In the genomic region with DNA sequence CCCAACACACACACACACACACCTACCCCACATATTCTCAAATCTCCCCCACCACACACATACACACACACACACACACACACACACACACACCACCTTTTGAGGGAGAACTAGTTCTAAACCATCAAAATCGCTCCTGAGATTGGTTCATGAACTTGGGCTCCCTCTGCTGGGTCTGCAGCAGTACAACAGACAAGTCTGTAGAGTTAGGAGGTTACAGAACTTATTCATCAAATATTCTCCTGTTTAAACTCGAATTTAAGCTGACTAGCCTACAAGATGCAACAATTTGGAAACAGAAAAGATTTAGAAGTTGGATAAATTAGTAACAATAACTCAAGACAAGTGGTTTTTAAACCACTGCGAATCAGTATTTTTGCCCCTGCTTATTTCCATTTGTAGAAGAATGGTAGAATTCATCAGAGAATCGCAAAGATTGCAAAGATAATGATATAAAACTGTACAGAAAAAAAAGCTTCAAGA, we compare ENCODE assay signal across 7 cellular contexts.
DNase-seq lines count a peak whose midpoint lies in the region; ATAC-seq, FAIRE-seq and TF ChIP-seq lines count a peak whose summit lies in the region.

No MANE protein-coding gene starts in this region.

- DNase-seq in GDM1 (lab: John Stamatoyannopoulos, UW) (peak; percentile 12), GM20000 (ENCODE audit: low spot score) (peak; percentile 16), HT-29 (ENCODE audit: low spot score) (peak; percentile 50), RWPE2 (ENCODE audit: low spot score) (no peak), GM12878 (ENCODE audit: low read depth, low spot score) (no peak), kidney tubule cell (ENCODE audit: low spot score) (peak; percentile 56)
- peak; percentile 4 to 24 (median 10) for DNase-seq in stimulated activated CD4-positive, alpha-beta T cell treated with anti-CD3 and anti-CD28 coated beads, TNF-alpha, amount 100 ng/mL, for 48 hours (ENCODE audit: low read depth in 3 of 3)

- 43% methylated on average over 4 of the region's 4 CpGs for WGBS in GM12878 (ENCODE audit: insufficient coverage, insufficient replicate concordance, low lambda C conversion rate, missing lambda C conversion rate)

- H3K4me2 ChIP-seq in GM12878 (ENCODE audit: control insufficient read depth, insufficient read depth): no peak overlapping the region

- in situ Hi-C loops in GM12878 (cut with MboI): no loop called here

- TF ChIP-seq CTCF in GM20000 (IDR thresholded peaks at IDR 0.05; ENCODE audit: extremely low read depth, missing control alignments) (peak; percentile 55), RWPE2 (IDR thresholded peaks at IDR 0.05; ENCODE audit: poor library complexity, severe bottlenecking) (peak; percentile 78), GM12878 (IDR thresholded peaks at IDR 0.05 in 2 of 3, conservative IDR thresholded peaks at IDR 0.05 in 1 of 3; ENCODE audit: control insufficient read depth in 2 of 3, extremely low read depth in 1 of 3, insufficient read depth in 1 of 3, low read depth in 3 of 3, low read length in 3 of 3) (peak; percentile 73 to 82 (median 82))

- H2AFZ ChIP-seq in GM12878 (ENCODE audit: control insufficient read depth, low read depth, low read length): no peak overlapping the region

- no peak for TF ChIP-seq EP300 in GM12878 (IDR thresholded peaks at IDR 0.05; ENCODE audit: borderline replicate concordance in 1 of 2, control insufficient read depth in 1 of 2, low read depth in 2 of 2, low read length in 2 of 2)

- ATAC-seq in RWPE2 (ENCODE audit: low read depth) (peak; percentile 54; the same call in 1 of the 3 replicates), GM12878 (peak; percentile 88)

- CTCF ChIA-PET in GM12878 (lab: Yijun Ruan, JAX): interaction anchor here (0.7 to 2.2 kb wide), 5 partner anchors 8 to 69 kb away, joined by 3 to 10 read pairs (median 8); a partner anchor contains a TSS

- H3K4me3 ChIP-seq in RWPE2 (ENCODE audit: severe bottlenecking) (no peak overlapping the region), GM12878 (no peak overlapping the region)

- BruUV-seq in GM12878 (replicated peaks; lab: Mats Ljungman, UMichigan): no TSS peak

- FAIRE-seq in GM12878 (lab: Jason Lieb, UNC): peak; percentile 97

- SMC1A ChIA-PET in GM12878 (lab: Charles Lee; ENCODE audit: uncharacterized antibody, unreplicated experiment): interaction anchor here (0.6 kb wide), 1 partner anchor 234 kb away, joined by 3 read pairs; no protein-coding TSS in a partner anchor

- TF ChIP-seq POLR2A in GM12878 (IDR thresholded peaks at IDR 0.05; ENCODE audit: low read depth, low read length): no peak

- H3K4me1 ChIP-seq in RWPE2 (ENCODE audit: insufficient read depth, poor library complexity, severe bottlenecking): no peaks in the 10 kb centered on the region
- H3K4me1 ChIP-seq in GM12878 (ENCODE audit: control insufficient read depth, insufficient read depth, low read length): no peaks in the 10 kb centered on the region

- POLR2A ChIA-PET in GM12878 (lab: Charles Lee): no interaction called here

- H4K20me1 ChIP-seq in GM12878 (ENCODE audit: control insufficient read depth, insufficient read depth): no peaks in the 10 kb centered on the region

- no peak overlapping the region for H3K9ac ChIP-seq in GM12878 (ENCODE audit: control insufficient read depth, insufficient read depth, low read length)

- H3K27ac ChIP-seq in RWPE2 (ENCODE audit: poor library complexity, severe bottlenecking) (no peak overlapping the region), GM12878 (ENCODE audit: control insufficient read depth, insufficient read depth) (no peak overlapping the region)

- intact Hi-C loops in GM12878 (cut with micrococcal nuclease; ENCODE audit: unreplicated experiment): no loop called here

- no peaks in the 10 kb centered on the region for H3K27me3 ChIP-seq in RWPE2 (ENCODE audit: insufficient read depth, poor library complexity, severe bottlenecking)
- H3K27me3 ChIP-seq in GM12878 (replicated peaks in 1 of 2; ENCODE audit: control insufficient read depth in 2 of 2, insufficient read depth in 2 of 2, low read length in 1 of 2): no peaks in the 10 kb centered on the region

- RAD21 ChIA-PET in GM12878 (lab: Charles Lee; ENCODE audit: unreplicated experiment): no interaction called here

- peak; percentile 63 for TF ChIP-seq RAD21 in GM12878 (IDR thresholded peaks at IDR 0.05; ENCODE audit: insufficient read depth, low read depth, low read length)

- no peaks in the 10 kb centered on the region for H3K79me2 ChIP-seq in GM12878 (ENCODE audit: control insufficient read depth, insufficient read depth, low read length)

- H3K36me3 ChIP-seq in RWPE2 (ENCODE audit: low read depth): no peaks in the 10 kb centered on the region
- no peaks in the 10 kb centered on the region for H3K36me3 ChIP-seq in GM12878 (ENCODE audit: control insufficient read depth in 2 of 2, insufficient read depth in 2 of 2, low read length in 1 of 2)

- H3K9me3 ChIP-seq in RWPE2 (ENCODE audit: severe bottlenecking): no peaks in the 10 kb centered on the region
- H3K9me3 ChIP-seq in GM12878 (replicated peaks; ENCODE audit: control insufficient read depth, insufficient read depth, low read length): no peaks in the 10 kb centered on the region

TF ChIP-seq in GM12878, 131 proteins besides CTCF, POLR2A, EP300 and RAD21:
- TF ChIP-seq POLR2AphosphoS2 (IDR thresholded peaks at IDR 0.05; ENCODE audit: low read depth, low read length): no peak
- no peak for TF ChIP-seq ZBED1 (IDR thresholded peaks at IDR 0.05; ENCODE audit: borderline replicate concordance)
- TF ChIP-seq EED (IDR thresholded peaks at IDR 0.05; ENCODE audit: low read depth): no peak
- TF ChIP-seq, protein P1, sequence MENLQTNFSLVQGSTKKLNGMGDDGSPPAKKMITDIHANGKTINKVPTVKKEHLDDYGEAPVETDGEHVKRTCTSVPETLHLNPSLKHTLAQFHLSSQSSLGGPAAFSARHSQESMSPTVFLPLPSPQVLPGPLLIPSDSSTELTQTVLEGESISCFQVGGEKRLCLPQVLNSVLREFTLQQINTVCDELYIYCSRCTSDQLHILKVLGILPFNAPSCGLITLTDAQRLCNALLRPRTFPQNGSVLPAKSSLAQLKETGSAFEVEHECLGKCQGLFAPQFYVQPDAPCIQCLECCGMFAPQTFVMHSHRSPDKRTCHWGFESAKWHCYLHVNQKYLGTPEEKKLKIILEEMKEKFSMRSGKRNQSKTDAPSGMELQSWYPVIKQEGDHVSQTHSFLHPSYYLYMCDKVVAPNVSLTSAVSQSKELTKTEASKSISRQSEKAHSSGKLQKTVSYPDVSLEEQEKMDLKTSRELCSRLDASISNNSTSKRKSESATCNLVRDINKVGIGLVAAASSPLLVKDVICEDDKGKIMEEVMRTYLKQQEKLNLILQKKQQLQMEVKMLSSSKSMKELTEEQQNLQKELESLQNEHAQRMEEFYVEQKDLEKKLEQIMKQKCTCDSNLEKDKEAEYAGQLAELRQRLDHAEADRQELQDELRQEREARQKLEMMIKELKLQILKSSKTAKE (IDR thresholded peaks at IDR 0.05; ENCODE audit: low read depth, poor library complexity, severe bottlenecking): peak; percentile 35
- no peak for TF ChIP-seq ASH2L (IDR thresholded peaks at IDR 0.05; ENCODE audit: borderline replicate concordance, low read depth)
- TF ChIP-seq BMI1 (IDR thresholded peaks at IDR 0.05; ENCODE audit: borderline replicate concordance): no peak
- peak; percentile 40; the same call in 1 of the 2 replicates for TF ChIP-seq SMC3 (IDR thresholded peaks at IDR 0.05; ENCODE audit: borderline replicate concordance, low read length)
- TF ChIP-seq, protein P2, sequence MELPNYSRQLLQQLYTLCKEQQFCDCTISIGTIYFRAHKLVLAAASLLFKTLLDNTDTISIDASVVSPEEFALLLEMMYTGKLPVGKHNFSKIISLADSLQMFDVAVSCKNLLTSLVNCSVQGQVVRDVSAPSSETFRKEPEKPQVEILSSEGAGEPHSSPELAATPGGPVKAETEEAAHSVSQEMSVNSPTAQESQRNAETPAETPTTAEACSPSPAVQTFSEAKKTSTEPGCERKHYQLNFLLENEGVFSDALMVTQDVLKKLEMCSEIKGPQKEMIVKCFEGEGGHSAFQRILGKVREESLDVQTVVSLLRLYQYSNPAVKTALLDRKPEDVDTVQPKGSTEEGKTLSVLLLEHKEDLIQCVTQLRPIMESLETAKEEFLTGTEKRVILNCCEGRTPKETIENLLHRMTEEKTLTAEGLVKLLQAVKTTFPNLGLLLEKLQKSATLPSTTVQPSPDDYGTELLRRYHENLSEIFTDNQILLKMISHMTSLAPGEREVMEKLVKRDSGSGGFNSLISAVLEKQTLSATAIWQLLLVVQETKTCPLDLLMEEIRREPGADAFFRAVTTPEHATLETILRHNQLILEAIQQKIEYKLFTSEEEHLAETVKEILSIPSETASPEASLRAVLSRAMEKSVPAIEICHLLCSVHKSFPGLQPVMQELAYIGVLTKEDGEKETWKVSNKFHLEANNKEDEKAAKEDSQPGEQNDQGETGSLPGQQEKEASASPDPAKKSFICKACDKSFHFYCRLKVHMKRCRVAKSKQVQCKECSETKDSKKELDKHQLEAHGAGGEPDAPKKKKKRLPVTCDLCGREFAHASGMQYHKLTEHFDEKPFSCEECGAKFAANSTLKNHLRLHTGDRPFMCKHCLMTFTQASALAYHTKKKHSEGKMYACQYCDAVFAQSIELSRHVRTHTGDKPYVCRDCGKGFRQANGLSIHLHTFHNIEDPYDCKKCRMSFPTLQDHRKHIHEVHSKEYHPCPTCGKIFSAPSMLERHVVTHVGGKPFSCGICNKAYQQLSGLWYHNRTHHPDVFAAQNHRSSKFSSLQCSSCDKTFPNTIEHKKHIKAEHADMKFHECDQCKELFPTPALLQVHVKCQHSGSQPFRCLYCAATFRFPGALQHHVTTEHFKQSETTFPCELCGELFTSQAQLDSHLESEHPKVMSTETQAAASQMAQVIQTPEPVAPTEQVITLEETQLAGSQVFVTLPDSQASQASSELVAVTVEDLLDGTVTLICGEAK (IDR thresholded peaks at IDR 0.05; ENCODE audit: borderline replicate concordance): no peak
- TF ChIP-seq, protein P3, sequence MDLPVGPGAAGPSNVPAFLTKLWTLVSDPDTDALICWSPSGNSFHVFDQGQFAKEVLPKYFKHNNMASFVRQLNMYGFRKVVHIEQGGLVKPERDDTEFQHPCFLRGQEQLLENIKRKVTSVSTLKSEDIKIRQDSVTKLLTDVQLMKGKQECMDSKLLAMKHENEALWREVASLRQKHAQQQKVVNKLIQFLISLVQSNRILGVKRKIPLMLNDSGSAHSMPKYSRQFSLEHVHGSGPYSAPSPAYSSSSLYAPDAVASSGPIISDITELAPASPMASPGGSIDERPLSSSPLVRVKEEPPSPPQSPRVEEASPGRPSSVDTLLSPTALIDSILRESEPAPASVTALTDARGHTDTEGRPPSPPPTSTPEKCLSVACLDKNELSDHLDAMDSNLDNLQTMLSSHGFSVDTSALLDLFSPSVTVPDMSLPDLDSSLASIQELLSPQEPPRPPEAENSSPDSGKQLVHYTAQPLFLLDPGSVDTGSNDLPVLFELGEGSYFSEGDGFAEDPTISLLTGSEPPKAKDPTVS (IDR thresholded peaks at IDR 0.05; ENCODE audit: low read depth, low read length): no peak
- no peak for TF ChIP-seq RUNX3 (IDR thresholded peaks at IDR 0.05; ENCODE audit: low read length)

Comparison
In these comparisons a context has a peak if more than half of its experiments do, and no peak if none do; other contexts are left out.
1. DNase-seq: peak in GDM1 (single experiment), GM20000 (single experiment), HT-29 (single experiment), kidney tubule cell (single experiment) and stimulated activated CD4-positive, alpha-beta T cell treated with anti-CD3 and anti-CD28 coated beads, TNF-alpha, amount 100 ng/mL, for 48 hours (3 of 3); none in RWPE2 (single experiment) and GM12878 (single experiment).
2. Peak in every context shown above with its lines, with median percentiles within 50 percentile points of each other: CTCF ChIP-seq.